Comparison of ENCODE assay signal across 18 cellular contexts in genomic region chr15:86892774-86893449, GRCh38.
A peak's percentile ranks its signal among the peaks of the same experiment; 100 is the strongest.
DNase-seq lines count a peak whose midpoint lies in the region; ATAC-seq and TF ChIP-seq lines count a peak whose summit lies in the region.
"Had no signal": no experiment of that assay in that cellular context is flagged by ENCODE, and none has a peak within 500 bp of the region (broad histone marks: within the 10 kb centered on the region; RNA-seq: fewer than 3 reads in every experiment).

No MANE protein-coding gene starts in this region.

- no peak overlapping the region for H3K4me3 ChIP-seq in mesendoderm (ENCODE audit: low read length)
- H3K4me3 ChIP-seq: PC-9, transverse colon had no signal

- H3K4me3 Mint-ChIP-seq in WTC11: 0 out of 2 replicates have a peak overlapping the region, but pooled peaks have one; percentile 3
- H3K4me3 Mint-ChIP-seq in stimulated activated naive CD8-positive, alpha-beta T cell treated with anti-CD3 and anti-CD28 coated beads, Interleukin-15, amount 100 ng/mL, for 72 hours: no peak overlapping the region
- H3K4me3 Mint-ChIP-seq: activated CD8-positive, alpha-beta T cell treated with anti-CD3 and anti-CD28 coated beads, Interleukin-2, amount 10 ng/mL, durations not matched to agents 7 days and 5 days; memory B cell had no signal

- no peak overlapping the region for H2AK5ac ChIP-seq in mesendoderm (ENCODE audit: low read length)

- no peaks in the 10 kb centered on the region for H3K27me3 ChIP-seq in mesendoderm (ENCODE audit: insufficient read depth, low read length, poor library complexity)
- H3K27me3 ChIP-seq: transverse colon had no signal

- DNase-seq in DMS 273 (lab: John Stamatoyannopoulos, UW; ENCODE audit: unreplicated experiment) (peak; percentile 50), DMS 273 treated with DMSO at 0.1 percent for 48 hours (lab: John Stamatoyannopoulos, UW) (no peak), NCI-H1417 treated with DMSO at 0.1 percent for 48 hours (lab: John Stamatoyannopoulos, UW) (peak; percentile 27), WTC11 (ENCODE audit: low spot score) (no peak), mesendoderm (peak; percentile 83), SIG-M5 treated with dmso at 0.1 percent for 504 hours (lab: John Stamatoyannopoulos, UW; ENCODE audit: unreplicated experiment) (no peak)
- no peak for DNase-seq in stimulated activated naive CD8-positive, alpha-beta T cell treated with anti-CD3 and anti-CD28 coated beads, Interleukin-15, amount 100 ng/mL, for 72 hours
- DNase-seq: activated CD8-positive, alpha-beta T cell treated with anti-CD3 and anti-CD28 coated beads, Interleukin-2, amount 10 ng/mL, durations not matched to agents 7 days and 5 days; activated naive CD4-positive, alpha-beta T cell treated with Interleukin-2 at 50 U/mL for 16 hours; Caco-2; erythroblast; NCI-H2081 treated with DMSO at 0.1 percent for 48 hours; PC-9; stimulated activated CD4-positive, alpha-beta T cell treated with anti-CD3 and anti-CD28 coated beads, Interleukin-15, amount 100 ng/mL, for 24 hours; transverse colon had no signal

- ATAC-seq in WTC11: peak; percentile 77
- no peak for ATAC-seq in stimulated activated naive CD8-positive, alpha-beta T cell treated with anti-CD3 and anti-CD28 coated beads, Interleukin-15, amount 100 ng/mL, for 72 hours
- ATAC-seq in HG03469 (IDR thresholded peaks at IDR 0.05; ENCODE audit: unreplicated experiment): no peak
- ATAC-seq: activated CD8-positive, alpha-beta T cell treated with anti-CD3 and anti-CD28 coated beads, Interleukin-2, amount 10 ng/mL, durations not matched to agents 7 days and 5 days had no signal

- H3K27ac ChIP-seq in mesendoderm (ENCODE audit: low read depth, low read length): peak overlapping the region; percentile 82
- H3K27ac ChIP-seq: 22Rv1, PC-9, transverse colon had no signal

- no peak overlapping the region for H3K4ac ChIP-seq in mesendoderm (ENCODE audit: low read depth, low read length)

- H3K4me1 ChIP-seq in mesendoderm (ENCODE audit: control insufficient read depth, low read depth, low read length): peaks cover 7% of the 10 kb centered on the region
- H3K4me1 ChIP-seq: Caco-2, transverse colon had no signal

- H3K18ac ChIP-seq in mesendoderm (ENCODE audit: low read length): peak overlapping the region; percentile 13

- no peak overlapping the region for H2BK5ac ChIP-seq in mesendoderm (ENCODE audit: low read length)

- no peak overlapping the region for H2BK15ac ChIP-seq in mesendoderm (replicated peaks; ENCODE audit: low read depth)

- H4K8ac ChIP-seq in mesendoderm (ENCODE audit: low read depth, low read length): no peak overlapping the region

- H3K9me3 Mint-ChIP-seq in WTC11: no peaks in the 10 kb centered on the region
- H3K9me3 Mint-ChIP-seq in stimulated activated naive CD8-positive, alpha-beta T cell treated with anti-CD3 and anti-CD28 coated beads, Interleukin-15, amount 100 ng/mL, for 72 hours: no peaks in the 10 kb centered on the region

- no peak for TF ChIP-seq CTCF in WTC11 (IDR thresholded peaks at IDR 0.05)

- no peaks in the 10 kb centered on the region for H3K36me3 Mint-ChIP-seq in WTC11
- H3K36me3 Mint-ChIP-seq: memory B cell had no signal

- H3K27me3 Mint-ChIP-seq in WTC11 (ENCODE audit: low read depth): no peaks in the 10 kb centered on the region
- H3K27me3 Mint-ChIP-seq in stimulated activated naive CD8-positive, alpha-beta T cell treated with anti-CD3 and anti-CD28 coated beads, Interleukin-15, amount 100 ng/mL, for 72 hours: peaks cover 23% of the 10 kb centered on the region
- H3K27me3 Mint-ChIP-seq: memory B cell had no signal

- H3K4me2 ChIP-seq in mesendoderm (ENCODE audit: low read length): no peak overlapping the region
- H3K4me2 ChIP-seq: PC-9 had no signal

- no peaks in the 10 kb centered on the region for H3K79me2 ChIP-seq in mesendoderm (ENCODE audit: control insufficient read depth, insufficient read depth, low read length)

- peak overlapping the region; percentile 51; the same call in 1 of the 2 replicates for H3K27ac Mint-ChIP-seq in WTC11
- no peak overlapping the region for H3K27ac Mint-ChIP-seq in stimulated activated naive CD8-positive, alpha-beta T cell treated with anti-CD3 and anti-CD28 coated beads, Interleukin-15, amount 100 ng/mL, for 72 hours
- H3K27ac Mint-ChIP-seq: activated CD8-positive, alpha-beta T cell treated with anti-CD3 and anti-CD28 coated beads, Interleukin-2, amount 10 ng/mL, durations not matched to agents 7 days and 5 days; memory B cell had no signal

- CTCF ChIA-PET in WTC11 (lab: Charles Lee): no interaction called here

- peaks cover 29% of the 10 kb centered on the region for H3K4me1 Mint-ChIP-seq in WTC11
- H3K4me1 Mint-ChIP-seq in stimulated activated naive CD8-positive, alpha-beta T cell treated with anti-CD3 and anti-CD28 coated beads, Interleukin-15, amount 100 ng/mL, for 72 hours: no peaks in the 10 kb centered on the region
- H3K4me1 Mint-ChIP-seq: memory B cell had no signal

- H3K23ac ChIP-seq in mesendoderm (ENCODE audit: low read length): no peak overlapping the region

- H2BK120ac ChIP-seq in mesendoderm (ENCODE audit: low read depth, low read length): peak overlapping the region; percentile 29

- no peak overlapping the region for H3K9ac ChIP-seq in mesendoderm (ENCODE audit: low read length)

- H4K5ac ChIP-seq in mesendoderm (ENCODE audit: low read length): no peak overlapping the region

- no peaks in the 10 kb centered on the region for H3K36me3 ChIP-seq in mesendoderm (ENCODE audit: control insufficient read depth, insufficient read depth, low read length)
- H3K36me3 ChIP-seq: transverse colon had no signal

- no peak overlapping the region for H3K56ac ChIP-seq in mesendoderm (ENCODE audit: low read length)

- POLR2A ChIA-PET in WTC11 (lab: Charles Lee): no interaction called here

- WGBS in mesendoderm (ENCODE audit: extremely low coverage, insufficient coverage, low lambda C conversion rate): no CpG with 5 or more reads among the region's 10 CpGs

- H3K79me1 ChIP-seq in mesendoderm (ENCODE audit: low read length): no peaks in the 10 kb centered on the region

TF ChIP-seq in WTC11, 78 proteins besides CTCF, POLR2A, EP300 and RAD21:
- TF ChIP-seq FOXJ3 (CRISPR knock-in tag; IDR thresholded peaks at IDR 0.05; ENCODE audit: borderline replicate concordance) (no peak), FOXP1 (CRISPR knock-in tag; IDR thresholded peaks at IDR 0.05; ENCODE audit: borderline replicate concordance) (no peak), MXD4 (CRISPR knock-in tag; IDR thresholded peaks at IDR 0.05; ENCODE audit: borderline replicate concordance) (no peak)

Comparison
In these comparisons a context has a peak if more than half of its experiments do, and no peak if none do; other contexts are left out.
1. DNase-seq: peak in DMS 273 (single experiment), NCI-H1417 treated with DMSO at 0.1 percent for 48 hours (single experiment) and mesendoderm (single experiment); none in DMS 273 treated with DMSO at 0.1 percent for 48 hours (single experiment), WTC11 (single experiment), SIG-M5 treated with dmso at 0.1 percent for 504 hours (single experiment) and stimulated activated naive CD8-positive, alpha-beta T cell treated with anti-CD3 and anti-CD28 coated beads, Interleukin-15, amount 100 ng/mL, for 72 hours (0 of 2).